1 cellular context compared by ENCODE assay signal in genomic region chr20:32628960-32629530, GRCh38.
TF ChIP-seq lines count a peak whose summit lies in the region.

No MANE protein-coding gene starts in this region.

TF ChIP-seq in HepG2, 621 proteins besides CTCF, POLR2A, EP300 and RAD21 (continued from another document and continues in another):
- no peak for TF ChIP-seq ZBTB14 (CRISPR knock-in tag; IDR thresholded peaks at IDR 0.05)
- TF ChIP-seq XBP1 (CRISPR knock-in tag; IDR thresholded peaks at IDR 0.05) = no peak
- no peak for TF ChIP-seq DBP (CRISPR knock-in tag; IDR thresholded peaks at IDR 0.05; ENCODE audit: not compliant biosample characterization)
- 0 out of 2 replicates have a peak, but pooled peaks have one; percentile 43 for TF ChIP-seq RXRA (CRISPR knock-in tag; IDR thresholded peaks at IDR 0.05)
- peak; percentile 31; the same call in 1 of the 2 replicates for TF ChIP-seq KDM2A (CRISPR knock-in tag; IDR thresholded peaks at IDR 0.05; ENCODE audit: borderline replicate concordance, low read depth)
- no peak for TF ChIP-seq NCOA1 (CRISPR knock-in tag; IDR thresholded peaks at IDR 0.05)
- TF ChIP-seq ARNTL (CRISPR knock-in tag; IDR thresholded peaks at IDR 0.05) = no peak
- 0 out of 2 replicates have a peak, but pooled peaks have one; percentile 43 for TF ChIP-seq ZNF383 (CRISPR knock-in tag; IDR thresholded peaks at IDR 0.05; ENCODE audit: borderline replicate concordance)
- TF ChIP-seq ZNF777 (CRISPR knock-in tag; IDR thresholded peaks at IDR 0.05) = no peak
- no peak for TF ChIP-seq STAG1 (CRISPR knock-in tag; IDR thresholded peaks at IDR 0.05)
- TF ChIP-seq FUBP1 (CRISPR knock-in tag; IDR thresholded peaks at IDR 0.05; ENCODE audit: borderline replicate concordance) = no peak
- 0 out of 2 replicates have a peak, but pooled peaks have one; percentile 51 for TF ChIP-seq ZNF891 (CRISPR knock-in tag; IDR thresholded peaks at IDR 0.05)
- TF ChIP-seq ZMYM3 (CRISPR knock-in tag; IDR thresholded peaks at IDR 0.05) = peak; percentile 29; the same call in 1 of the 2 replicates
- no peak for TF ChIP-seq ZSCAN30 (CRISPR knock-in tag; IDR thresholded peaks at IDR 0.05)
- TF ChIP-seq ZNF292 (CRISPR knock-in tag; IDR thresholded peaks at IDR 0.05; ENCODE audit: borderline replicate concordance, low read depth) = no peak; the same call in 1 of the 2 replicates
- TF ChIP-seq ZNF432 (CRISPR knock-in tag; IDR thresholded peaks at IDR 0.05; ENCODE audit: borderline replicate concordance) = no peak
- TF ChIP-seq XRCC5 (optimal IDR thresholded peaks at IDR 0.05; ENCODE audit: low read length) = no peak
- TF ChIP-seq TAF1 (CRISPR knock-in tag; IDR thresholded peaks at IDR 0.05) = no peak
- TF ChIP-seq ZBTB40 (IDR thresholded peaks at IDR 0.05) = no peak
- TF ChIP-seq ZBTB40 (CRISPR knock-in tag; IDR thresholded peaks at IDR 0.05) = peak; percentile 46; the same call in 1 of the 2 replicates
- TF ChIP-seq MEF2D (CRISPR knock-in tag; IDR thresholded peaks at IDR 0.05) = peak; percentile 48; the same call in 1 of the 2 replicates
- 0 out of 2 replicates have a peak, but pooled peaks have one; percentile 41 for TF ChIP-seq ZSCAN31 (CRISPR knock-in tag; IDR thresholded peaks at IDR 0.05; ENCODE audit: low read depth)
- TF ChIP-seq FIP1L1 (IDR thresholded peaks at IDR 0.05; ENCODE audit: borderline replicate concordance, insufficient read depth, low read depth, low read length) = no peak
- 0 out of 2 replicates have a peak, but pooled peaks have one; percentile 20 for TF ChIP-seq IRF9 (CRISPR knock-in tag; IDR thresholded peaks at IDR 0.05; ENCODE audit: borderline replicate concordance)
- no peak for TF ChIP-seq ZNF615 (CRISPR knock-in tag; IDR thresholded peaks at IDR 0.05; ENCODE audit: borderline replicate concordance)
- TF ChIP-seq ZNF230 (CRISPR knock-in tag; IDR thresholded peaks at IDR 0.05) = 0 out of 2 replicates have a peak, but pooled peaks have one; percentile 52
- TF ChIP-seq SOX6 (IDR thresholded peaks at IDR 0.05) = no peak
- 0 out of 2 replicates have a peak, but pooled peaks have one; percentile 6 for TF ChIP-seq SOX6 (CRISPR knock-in tag; IDR thresholded peaks at IDR 0.05)
- no peak for TF ChIP-seq CCAR2 (optimal IDR thresholded peaks at IDR 0.05; ENCODE audit: low read depth, low read length)
- no peak for TF ChIP-seq ZNF260 (CRISPR knock-in tag; IDR thresholded peaks at IDR 0.05; ENCODE audit: borderline replicate concordance, low read depth)
- 0 out of 2 replicates have a peak, but pooled peaks have one; percentile 11 for TF ChIP-seq PAXIP1 (CRISPR knock-in tag; conservative IDR thresholded peaks at IDR 0.05)
- no peak for TF ChIP-seq ZNF503 (CRISPR knock-in tag; IDR thresholded peaks at IDR 0.05)
- TF ChIP-seq NCOA2 (CRISPR knock-in tag; IDR thresholded peaks at IDR 0.05) = no peak
- no peak for TF ChIP-seq NR2F2 (IDR thresholded peaks at IDR 0.05; ENCODE audit: borderline replicate concordance, low read depth)
